ENCODE assay signal across 13 cellular contexts in genomic region chr14:68969278-68969677, GRCh38. TPM values are rescaled to one million over a fixed set of nuclear protein-coding genes. Genes with fewer than 3 reads are reported as not detected.
A peak's percentile ranks its signal among the peaks of the same experiment; 100 is the strongest.
DNase-seq lines count a peak whose midpoint lies in the region; TF ChIP-seq lines count a peak whose summit lies in the region.
"Had no signal": no experiment of that assay in that cellular context is flagged by ENCODE, and none has a peak within 500 bp of the region (broad histone marks: within the 10 kb centered on the region; RNA-seq: fewer than 3 reads in every experiment).

No MANE protein-coding gene starts in this region.

- in situ Hi-C loops in mammary epithelial cell (cut with MboI; ENCODE audit: low sequenced_read_pairs in 2 of 2), result no loop called here

- H3K36me3 ChIP-seq in mammary epithelial cell (ENCODE audit: insufficient read depth, low read length) (peaks cover 41% of the 10 kb centered on the region), muscle layer of colon (ENCODE audit: insufficient read depth, low read length) (peaks cover 52% of the 10 kb centered on the region), thyroid gland (no peaks in the 10 kb centered on the region)

- H3K79me2 ChIP-seq in mammary epithelial cell (ENCODE audit: insufficient read depth, low read length), result peaks cover 100% of the 10 kb centered on the region

- no peaks in the 10 kb centered on the region for H3K27me3 Mint-ChIP-seq in activated CD4-positive, alpha-beta T cell treated with anti-CD3 and anti-CD28 coated beads, Interleukin-2, amount 10 ng/mL, durations not matched to agents 7 days and 5 days

- peaks cover 12% of the 10 kb centered on the region for H3K9me3 Mint-ChIP-seq in activated CD4-positive, alpha-beta T cell treated with anti-CD3 and anti-CD28 coated beads, Interleukin-2, amount 10 ng/mL, durations not matched to agents 7 days and 5 days

- 25% methylated on average over 8 of the region's 8 CpGs for WGBS in mammary epithelial cell (ENCODE audit: low coverage, missing lambda C conversion rate)
- WGBS in thyroid gland, 2 donors, result 67 to 74% methylated on average over 8 of the region's 8 CpGs

- H3K9ac ChIP-seq in mammary epithelial cell (ENCODE audit: insufficient read depth, low read length) (no peak overlapping the region), muscle layer of colon (ENCODE audit: low read length) (peak overlapping the region; percentile 33)
- H3K9ac ChIP-seq: KMS-11 had no signal

- H3K36me3 Mint-ChIP-seq in activated CD4-positive, alpha-beta T cell treated with anti-CD3 and anti-CD28 coated beads, Interleukin-2, amount 10 ng/mL, durations not matched to agents 7 days and 5 days (ENCODE audit: low read depth), result peaks cover 31% of the 10 kb centered on the region

- H3K27me3 ChIP-seq in mammary epithelial cell (ENCODE audit: insufficient read depth, low read length) (no peaks in the 10 kb centered on the region), muscle layer of colon (ENCODE audit: control insufficient read depth in 1 of 2, insufficient read depth in 2 of 2, low read length in 2 of 2) (no peaks in the 10 kb centered on the region), thyroid gland (no peaks in the 10 kb centered on the region)
- H3K27me3 ChIP-seq: adrenal gland had no signal

- peaks cover 66% of the 10 kb centered on the region for H3K4me1 Mint-ChIP-seq in activated CD4-positive, alpha-beta T cell treated with anti-CD3 and anti-CD28 coated beads, Interleukin-2, amount 10 ng/mL, durations not matched to agents 7 days and 5 days

- H3K4me2 ChIP-seq in mammary epithelial cell (ENCODE audit: insufficient read depth, low read depth, low read length), result peak overlapping the region; percentile 45
- H3K4me2 ChIP-seq: KMS-11 had no signal

- CTCF ChIA-PET in activated CD4-positive, alpha-beta T cell treated with anti-CD3 and anti-CD28 coated beads, Interleukin-2, amount 10 ng/mL, durations not matched to agents 7 days and 5 days (lab: Charles Lee), result interaction anchor here (0.5 to 2.0 kb wide), 3 partner anchors 10 to 85 kb away, joined by 4 to 6 read pairs (median 6); no protein-coding TSS in a partner anchor
- CTCF ChIA-PET in mammary epithelial cell (lab: Charles Lee; ENCODE audit: low non-redundant PET), result no interaction called here

- peaks cover 43% of the 10 kb centered on the region for H4K20me1 ChIP-seq in mammary epithelial cell (ENCODE audit: insufficient read depth, low read length)

- intact Hi-C loops in mammary epithelial cell (cut with micrococcal nuclease), result no loop called here
- intact Hi-C loops in thyroid gland (cut with DNase I), result no loop called here

- TF ChIP-seq CTCF in mammary epithelial cell (conservative IDR thresholded peaks at IDR 0.05 in 1 of 2, IDR thresholded peaks at IDR 0.05 in 1 of 2; ENCODE audit: extremely low read depth in 1 of 2, insufficient read depth in 1 of 2, low read depth in 1 of 2, low read length in 2 of 2) (no peak), thyroid gland (IDR thresholded peaks at IDR 0.05) (no peak)

- no peak overlapping the region for H3K4me3 ChIP-seq in mammary epithelial cell (replicated peaks in 1 of 3; ENCODE audit: insufficient read depth in 1 of 3, low read depth in 2 of 3, low read length in 3 of 3)
- H3K4me3 ChIP-seq in muscle layer of colon (ENCODE audit: low read depth in 1 of 2, low read length in 2 of 2), result no peak overlapping the region
- H3K4me3 ChIP-seq in thyroid gland (replicated peaks in 1 of 3), result no peak overlapping the region
- H3K4me3 ChIP-seq: adrenal gland had no signal

- no peaks in the 10 kb centered on the region for H3K9me3 ChIP-seq in mammary epithelial cell (replicated peaks; ENCODE audit: insufficient read depth, low read length)
- no peaks in the 10 kb centered on the region for H3K9me3 ChIP-seq in muscle layer of colon (ENCODE audit: low read length)
- H3K9me3 ChIP-seq in thyroid gland, result no peaks in the 10 kb centered on the region
- H3K9me3 ChIP-seq: adrenal gland had no signal

- peak overlapping the region; percentile 80 for H3K27ac Mint-ChIP-seq in activated CD4-positive, alpha-beta T cell treated with anti-CD3 and anti-CD28 coated beads, Interleukin-2, amount 10 ng/mL, durations not matched to agents 7 days and 5 days

- peaks cover 99% of the 10 kb centered on the region for H3K4me1 ChIP-seq in mammary epithelial cell (ENCODE audit: insufficient read depth, low read length)
- H3K4me1 ChIP-seq in muscle layer of colon (ENCODE audit: insufficient read depth, low read length), result peaks cover 98% of the 10 kb centered on the region
- peaks cover 36 to 54% of the 10 kb centered on the region in 2 donors for H3K4me1 ChIP-seq in thyroid gland

- dilution Hi-C loops in mammary epithelial cell (cut with HindIII; ENCODE audit: low sequenced_read_pairs), result loop anchor here (10.0 kb wide), 1 partner anchor 126 kb away; no protein-coding TSS in a partner anchor

- H3K27ac ChIP-seq in mammary epithelial cell (ENCODE audit: insufficient read depth, low read depth, low read length) (no peak overlapping the region), muscle layer of colon (ENCODE audit: low read depth, low read length) (peak overlapping the region; percentile 91), thyroid gland (peak overlapping the region in 2 of 3 donors; percentile 26 to 47)

- H2AFZ ChIP-seq in mammary epithelial cell (ENCODE audit: low read depth, low read length), result no peak overlapping the region

- no peak for DNase-seq in activated CD4-positive, alpha-beta T cell treated with anti-CD3 and anti-CD28 coated beads, Interleukin-2, amount 10 ng/mL, durations not matched to agents 7 days and 5 days
- DNase-seq in activated CD4-positive, alpha-beta T cell treated with anti-CD3 and anti-CD28 coated beads, Interleukin-2, amount 50 U/mL, for 4 hours, result no peak
- no peak for DNase-seq in mammary epithelial cell
- DNase-seq in thyroid gland, result no peak
- DNase-seq in activated effector memory CD4-positive, alpha-beta T cell treated with Interleukin-2 at 50 U/mL for 16 hours, result no peak
- DNase-seq in stimulated activated CD4-positive, alpha-beta T cell treated with anti-CD3 and anti-CD28 coated beads, Interleukin-4, amount 100 ng/mL, for 24 hours, result no peak
- no peak for DNase-seq in LoVo (ENCODE audit: low spot score)
- DNase-seq: 8988T, adrenal gland, DND-41, retina had no signal

- no peak for TF ChIP-seq POLR2A in thyroid gland (IDR thresholded peaks at IDR 0.05)

- POLR2A ChIA-PET in activated CD4-positive, alpha-beta T cell treated with anti-CD3 and anti-CD28 coated beads, Interleukin-2, amount 10 ng/mL, durations not matched to agents 7 days and 5 days (lab: Charles Lee), result interaction anchor here (0.6 to 0.7 kb wide), 2 partner anchors 9 to 16 kb away, joined by 3 read pairs; no protein-coding TSS in a partner anchor

- no TSS peak for BruUV-seq in mammary epithelial cell (replicated peaks; lab: Mats Ljungman, UMichigan)

- H3K4me3 Mint-ChIP-seq in activated CD4-positive, alpha-beta T cell treated with anti-CD3 and anti-CD28 coated beads, Interleukin-2, amount 10 ng/mL, durations not matched to agents 7 days and 5 days, result no peak overlapping the region

RNA-seq across cellular contexts. Expression of gene ACTN1, which starts 9.8 kb away (rescaled TPM):
- total RNA-seq in activated CD4-positive, alpha-beta T cell treated with anti-CD3 and anti-CD28 coated beads, Interleukin-2, amount 10 ng/mL, durations not matched to agents 7 days and 5 days, result 10 to 100 TPM; 31.9 to 35.1 TPM
- 1,000 to 10,000 TPM in 1 of 2 donors, 100 to 1,000 TPM in 1; 841 to 1,322 TPM for total RNA-seq in mammary epithelial cell
- polyA plus RNA-seq in mammary epithelial cell, result 813 TPM
- 1,325 TPM for polyA minus RNA-seq in mammary epithelial cell
- total RNA-seq in thyroid gland, result 10 to 100 TPM; 48.1 to 90.4 (median 64.8) TPM

Comparison
In these comparisons a context has a peak if more than half of its experiments do, and no peak if none do; other contexts are left out.
1. RNA of gene ACTN1, which starts 9.8 kb away (total RNA-seq): 841 to 1,322 TPM in mammary epithelial cell; 48.1 to 90.4 TPM in thyroid gland and 31.9 to 35.1 TPM in activated CD4-positive, alpha-beta T cell treated with anti-CD3 and anti-CD28 coated beads, Interleukin-2, amount 10 ng/mL, durations not matched to agents 7 days and 5 days; every median in the first group is over 4 times any median in the second.